ENCODE assay signal across 8 cellular contexts in genomic region chr2:99337931-99338580, GRCh38. TPM values are rescaled to one million over a fixed set of nuclear protein-coding genes. Genes with fewer than 3 reads are reported as not detected.
DNase-seq lines count a peak whose midpoint lies in the region; ATAC-seq, FAIRE-seq and TF ChIP-seq lines count a peak whose summit lies in the region.

No MANE protein-coding gene starts in this region.

- under 1% methylated on average over 19 of the region's 20 CpGs for WGBS in HepG2 (ENCODE audit: low lambda C conversion rate)

- peak; percentile 4 for DNase-seq in stimulated activated CD4-positive, alpha-beta T cell treated with anti-CD3 and anti-CD28 coated beads, Interleukin-2, amount 100 ng/mL, for 4 hours (ENCODE audit: low read depth)
- no peak for DNase-seq in stimulated activated CD4-positive, alpha-beta T cell treated with anti-CD3 and anti-CD28 coated beads, Interleukin-2, amount 100 ng/mL, for 24 hours
- DNase-seq in astrocyte of the hippocampus (ENCODE audit: low read depth, low spot score) (peak; percentile 40), HepG2 (ENCODE audit: low spot score) (peak; percentile 16), NCI-H187 treated with DMSO at 0.1 percent for 48 hours (lab: John Stamatoyannopoulos, UW) (no peak)
- DNase-seq in activated CD4-positive, CD25-positive, alpha-beta regulatory T cell treated with anti-CD3 and anti-CD28 coated beads, Interleukin-2, amount 50 U/mL, for 72 hours = no peak

- H2AFZ ChIP-seq in KMS-11 (ENCODE audit: low read depth) = peak overlapping the region; percentile 83
- H2AFZ ChIP-seq in HepG2 (ENCODE audit: low read length) = no peak overlapping the region

- no peak for TF ChIP-seq POLR2A in HepG2 (IDR thresholded peaks at IDR 0.05; ENCODE audit: insufficient read depth in 1 of 2, low read depth in 2 of 2, low read length in 2 of 2)

- FAIRE-seq in HepG2 (lab: Jason Lieb, UNC) = no peak

- H3K36me3 ChIP-seq in KMS-11 (ENCODE audit: insufficient read depth) (no peaks in the 10 kb centered on the region), HepG2 (replicated peaks in 1 of 2; ENCODE audit: control insufficient read depth in 1 of 2, insufficient read depth in 2 of 2, low read length in 2 of 2) (no peaks in the 10 kb centered on the region)

- H3K4me2 ChIP-seq in KMS-11 (peak overlapping the region; percentile 85), HepG2 (ENCODE audit: low read depth, low read length) (peak overlapping the region; percentile 96)

- H3K27ac ChIP-seq in KMS-11 (peak overlapping the region; percentile 40), HepG2 (ENCODE audit: extremely low read length, insufficient read depth, low read length) (peak overlapping the region; percentile 88)

- POLR2A ChIA-PET in HepG2 (lab: Yijun Ruan, JAX) = interaction anchor here (0.7 to 4.2 kb wide), 13 partner anchors 19 to 1225 kb away, joined by 3 to 103 read pairs (median 7); partner anchors contain the start of genes C2orf15, LIPT1, MITD1 and MRPL30

- TF ChIP-seq CTCF in KMS-11 (conservative IDR thresholded peaks at IDR 0.05; ENCODE audit: low read depth, low read length) (no peak), HepG2 (CRISPR knock-in tag; IDR thresholded peaks at IDR 0.05) (no peak)

- H3K4me1 ChIP-seq in KMS-11 (ENCODE audit: low read depth, poor library complexity, severe bottlenecking) = peaks cover 42% of the 10 kb centered on the region
- H3K4me1 ChIP-seq in HepG2 (ENCODE audit: insufficient read depth, low read length) = peaks cover 66% of the 10 kb centered on the region

- CTCF ChIA-PET in HepG2 (lab: Yijun Ruan, JAX; ENCODE audit: low intra/inter-chr PET ratio, low total read pairs) = no interaction called here

- H4K20me1 ChIP-seq in KMS-11 (ENCODE audit: insufficient read depth) (peaks cover 39% of the 10 kb centered on the region), HepG2 (ENCODE audit: insufficient read depth, low read length) (peaks cover 30% of the 10 kb centered on the region)

- H3K4me3 ChIP-seq in KMS-11 (IDR thresholded peaks at IDR 0.05; ENCODE audit: insufficient read depth, low read depth, low read length) (peak overlapping the region; percentile 92), HepG2 (replicated peaks in 1 of 3; ENCODE audit: insufficient read depth in 1 of 3, low read depth in 2 of 3, low read length in 3 of 3) (peak overlapping the region; percentile 88 to 98 (median 89))

- H3K79me2 ChIP-seq in KMS-11 (ENCODE audit: insufficient read depth, low read depth) (peaks cover 81% of the 10 kb centered on the region), HepG2 (ENCODE audit: insufficient read depth, low read length) (peaks cover 87% of the 10 kb centered on the region)

- peak; percentile 9 for ATAC-seq in HepG2
- ATAC-seq in GM19035 (IDR thresholded peaks at IDR 0.05; ENCODE audit: unreplicated experiment) = no peak

- intact Hi-C loops in HepG2 (cut with micrococcal nuclease; ENCODE audit: unreplicated experiment) = loop anchor here (1.0 to 5.0 kb wide), 6 partner anchors 34 to 731 kb away; partner anchors contain the start of genes C2orf15, COA5, REV1 and UNC50

- H3K9ac ChIP-seq in KMS-11 = peak overlapping the region; percentile 69
- peak overlapping the region; percentile 95 for H3K9ac ChIP-seq in HepG2 (ENCODE audit: insufficient read depth, low read depth, low read length)

- H3K27me3 ChIP-seq in KMS-11 (ENCODE audit: insufficient read depth, low read depth) = no peaks in the 10 kb centered on the region
- H3K27me3 ChIP-seq in HepG2 (ENCODE audit: control insufficient read depth in 1 of 2, insufficient read depth in 2 of 2, low read length in 2 of 2) = no peaks in the 10 kb centered on the region; a peak in 1 of 5 replicates

- no peak for TF ChIP-seq RAD21 in HepG2 (CRISPR knock-in tag; IDR thresholded peaks at IDR 0.05)

- in situ Hi-C loops in HepG2 (cut with HindIII; ENCODE audit: extremely low pct_ligation_motif_present, low pct_unique_long_range_greater_than_20kb) = loop anchor here (5.0 kb wide), 1 partner anchor 156 kb away; the partner anchor contains the start of genes MITD1 and MRPL30

- no peaks in the 10 kb centered on the region for H3K9me3 ChIP-seq in HepG2 (ENCODE audit: low read length)

- BruUV-seq in HepG2 (replicated peaks; lab: Mats Ljungman, UMichigan) = TSS peak; percentile 65

- TF ChIP-seq EP300 in HepG2 (IDR thresholded peaks at IDR 0.05; ENCODE audit: low read depth in 2 of 2, low read length in 2 of 2) (no peak), HepG2 (CRISPR knock-in tag; IDR thresholded peaks at IDR 0.05; ENCODE audit: borderline replicate concordance) (no peak)

RNA-seq across cellular contexts. Expression of gene EIF5B, which starts 0.9 kb away (rescaled TPM):
- 32.1 and 66.4 TPM in 2 replicates for total RNA-seq in HepG2 (2016; rRNA removed; fragmentation: Illumina TruSeq; extraction: Trizol)
- total RNA-seq in HepG2 (2016; cell fraction: cytosol; rRNA removed; fragmentation: Illumina TruSeq; extraction: Trizol; ENCODE audit: low read depth) = 6.2 and 6.7 TPM in 2 replicates
- 32.8 and 60.2 TPM in 2 replicates for total RNA-seq in HepG2 (2016; cell fraction: insoluble cytoplasmic fraction; rRNA removed; fragmentation: Illumina TruSeq; extraction: Trizol)
- 9.9 and 11.7 TPM in 2 replicates for total RNA-seq in HepG2 (2016; cell fraction: membrane; rRNA removed; fragmentation: Illumina TruSeq; extraction: Trizol)
- total RNA-seq in HepG2 (2016; cell fraction: nucleus; rRNA removed; fragmentation: Illumina TruSeq; extraction: Trizol) = 63.2 and 71.3 TPM in 2 replicates
- polyA plus RNA-seq in HepG2 (2011; rRNA removed) = 8.8 and 10.3 TPM in 2 replicates
- polyA plus RNA-seq in HepG2 (2011; cell fraction: cytosol; rRNA removed) = 5.0 and 7.6 TPM in 2 replicates
- 14.0 and 20.9 TPM in 2 replicates for polyA plus RNA-seq in HepG2 (2011; cell fraction: nucleus; rRNA removed)
- polyA plus RNA-seq in HepG2 (2012) = 34.6 and 47.7 TPM in 2 replicates
- 2.8 and 3.6 TPM in 2 replicates for polyA plus RNA-seq in HepG2 (2016; cell fraction: cytosol; fragmentation: Illumina TruSeq; extraction: Trizol; ENCODE audit: low read depth)
- 175 TPM in 2 replicates for polyA plus RNA-seq in HepG2 (2016; cell fraction: insoluble cytoplasmic fraction; fragmentation: Illumina TruSeq; extraction: Trizol; ENCODE audit: low read depth)
- polyA plus RNA-seq in HepG2 (2016; cell fraction: membrane; fragmentation: Illumina TruSeq; extraction: Trizol; ENCODE audit: low read depth) = 6.0 and 8.8 TPM in 2 replicates
- polyA plus RNA-seq in HepG2 (2016; cell fraction: nucleus; fragmentation: Illumina TruSeq; extraction: Trizol; ENCODE audit: insufficient read depth, low read depth) = 89.4 and 99.8 TPM in 2 replicates
- polyA minus RNA-seq in HepG2 (2011; rRNA and poly(A)+ RNA removed; ENCODE audit: low replicate concordance) = 32.5 and 38.3 TPM in 2 replicates
- 10.5 and 11.6 TPM in 2 replicates for polyA minus RNA-seq in HepG2 (2011; cell fraction: cytosol; rRNA and poly(A)+ RNA removed)
- 79.6 and 91.4 TPM in 2 replicates for polyA minus RNA-seq in HepG2 (2011; cell fraction: nucleus; rRNA and poly(A)+ RNA removed)

RNA-seq across cellular contexts. Expression of gene TXNDC9, which starts 1.9 kb away (rescaled TPM):
- 94.6 and 149 TPM in 2 replicates for total RNA-seq in HepG2 (2016; rRNA removed; fragmentation: Illumina TruSeq; extraction: Trizol)
- total RNA-seq in HepG2 (2016; cell fraction: cytosol; rRNA removed; fragmentation: Illumina TruSeq; extraction: Trizol; ENCODE audit: low read depth) = 23.0 and 25.3 TPM in 2 replicates
- total RNA-seq in HepG2 (2016; cell fraction: insoluble cytoplasmic fraction; rRNA removed; fragmentation: Illumina TruSeq; extraction: Trizol) = 84.4 and 162 TPM in 2 replicates
- total RNA-seq in HepG2 (2016; cell fraction: membrane; rRNA removed; fragmentation: Illumina TruSeq; extraction: Trizol) = 30.4 and 30.6 TPM in 2 replicates
- 42.3 and 42.7 TPM in 2 replicates for total RNA-seq in HepG2 (2016; cell fraction: nucleus; rRNA removed; fragmentation: Illumina TruSeq; extraction: Trizol)
- polyA plus RNA-seq in HepG2 (2011; rRNA removed) = 25.9 and 35.2 TPM in 2 replicates
- 16.4 and 18.1 TPM in 2 replicates for polyA plus RNA-seq in HepG2 (2011; cell fraction: cytosol; rRNA removed)
- polyA plus RNA-seq in HepG2 (2011; cell fraction: nucleus; rRNA removed) = 14.9 and 16.5 TPM in 2 replicates
- polyA plus RNA-seq in HepG2 (2012) = 33.6 and 35.4 TPM in 2 replicates
- polyA plus RNA-seq in HepG2 (2016; cell fraction: cytosol; fragmentation: Illumina TruSeq; extraction: Trizol; ENCODE audit: low read depth) = 12.7 and 13.2 TPM in 2 replicates
- polyA plus RNA-seq in HepG2 (2016; cell fraction: insoluble cytoplasmic fraction; fragmentation: Illumina TruSeq; extraction: Trizol; ENCODE audit: low read depth) = 128 and 141 TPM in 2 replicates
- polyA plus RNA-seq in HepG2 (2016; cell fraction: membrane; fragmentation: Illumina TruSeq; extraction: Trizol; ENCODE audit: low read depth) = 18.2 and 18.4 TPM in 2 replicates
- polyA plus RNA-seq in HepG2 (2016; cell fraction: nucleus; fragmentation: Illumina TruSeq; extraction: Trizol; ENCODE audit: insufficient read depth, low read depth) = 44.6 and 49.5 TPM in 2 replicates
- 13.1 and 19.5 TPM in 2 replicates for polyA minus RNA-seq in HepG2 (2011; rRNA and poly(A)+ RNA removed; ENCODE audit: low replicate concordance)
- polyA minus RNA-seq in HepG2 (2011; cell fraction: cytosol; rRNA and poly(A)+ RNA removed) = 17.4 and 18.8 TPM in 2 replicates
- 50.1 and 65.8 TPM in 2 replicates for polyA minus RNA-seq in HepG2 (2011; cell fraction: nucleus; rRNA and poly(A)+ RNA removed)

RNA-seq across cellular contexts. Expression of gene LYG1, which starts 37.1 kb away (rescaled TPM):
- 0.49 and 1.00 TPM in 2 replicates for total RNA-seq in HepG2 (2016; rRNA removed; fragmentation: Illumina TruSeq; extraction: Trizol)
- total RNA-seq in HepG2 (2016; cell fraction: cytosol; rRNA removed; fragmentation: Illumina TruSeq; extraction: Trizol; ENCODE audit: low read depth) = 0.40 and 0.53 TPM in 2 replicates
- 0.39 and 1.0 TPM in 2 replicates for total RNA-seq in HepG2 (2016; cell fraction: insoluble cytoplasmic fraction; rRNA removed; fragmentation: Illumina TruSeq; extraction: Trizol)
- total RNA-seq in HepG2 (2016; cell fraction: membrane; rRNA removed; fragmentation: Illumina TruSeq; extraction: Trizol) = 0.31 and 0.68 TPM in 2 replicates
- total RNA-seq in HepG2 (2016; cell fraction: nucleus; rRNA removed; fragmentation: Illumina TruSeq; extraction: Trizol) = 1.8 and 2.8 TPM in 2 replicates
- polyA plus RNA-seq in HepG2 (2011; rRNA removed) = 2.9 and 3.4 TPM in 2 replicates
- 1.0 and 1.1 TPM in 2 replicates for polyA plus RNA-seq in HepG2 (2011; cell fraction: cytosol; rRNA removed)
- polyA plus RNA-seq in HepG2 (2011; cell fraction: nucleus; rRNA removed) = 12.8 and 15.8 TPM in 2 replicates
- polyA plus RNA-seq in HepG2 (2012) = 1.5 and 3.3 TPM in 2 replicates
- polyA plus RNA-seq in HepG2 (2016; cell fraction: cytosol; fragmentation: Illumina TruSeq; extraction: Trizol; ENCODE audit: low read depth) = 0.41 and 0.78 TPM in 2 replicates
- 0.44 TPM in 1 of 2 replicates, not detected in the other for polyA plus RNA-seq in HepG2 (2016; cell fraction: insoluble cytoplasmic fraction; fragmentation: Illumina TruSeq; extraction: Trizol; ENCODE audit: low read depth)
- polyA plus RNA-seq in HepG2 (2016; cell fraction: membrane; fragmentation: Illumina TruSeq; extraction: Trizol; ENCODE audit: low read depth) = 0.19 and 0.57 TPM in 2 replicates
- polyA plus RNA-seq in HepG2 (2016; cell fraction: nucleus; fragmentation: Illumina TruSeq; extraction: Trizol; ENCODE audit: insufficient read depth, low read depth) = 6.3 and 6.6 TPM in 2 replicates
- polyA minus RNA-seq in HepG2 (2011; rRNA and poly(A)+ RNA removed; ENCODE audit: low replicate concordance) = 0.51 TPM in 1 of 2 replicates, not detected in the other
- not detected in 2 replicates for polyA minus RNA-seq in HepG2 (2011; cell fraction: cytosol; rRNA and poly(A)+ RNA removed)
- 0.52 and 2.6 TPM in 2 replicates for polyA minus RNA-seq in HepG2 (2011; cell fraction: nucleus; rRNA and poly(A)+ RNA removed)

Comparison
In these comparisons a context has a peak if more than half of its experiments do, and no peak if none do; other contexts are left out.
1. DNase-seq: peak in stimulated activated CD4-positive, alpha-beta T cell treated with anti-CD3 and anti-CD28 coated beads, Interleukin-2, amount 100 ng/mL, for 4 hours (single experiment), astrocyte of the hippocampus (single experiment) and HepG2 (single experiment); none in stimulated activated CD4-positive, alpha-beta T cell treated with anti-CD3 and anti-CD28 coated beads, Interleukin-2, amount 100 ng/mL, for 24 hours (0 of 2), NCI-H187 treated with DMSO at 0.1 percent for 48 hours (single experiment) and activated CD4-positive, CD25-positive, alpha-beta regulatory T cell treated with anti-CD3 and anti-CD28 coated beads, Interleukin-2, amount 50 U/mL, for 72 hours (single experiment).